Comparison of ENCODE assay signal across 8 cellular contexts in genomic region chrX:154367474-154368308, GRCh38. TPM values are rescaled to one million over a fixed set of nuclear protein-coding genes. Genes with fewer than 3 reads are reported as not detected.
A peak's percentile ranks its signal among the peaks of the same experiment; 100 is the strongest.
DNase-seq lines count a peak whose midpoint lies in the region; ATAC-seq and TF ChIP-seq lines count a peak whose summit lies in the region.

No MANE protein-coding gene starts in this region.

- peak overlapping the region; percentile 90 to 98 (median 95) for H3K27ac Mint-ChIP-seq in CD4-positive, alpha-beta memory T cell

- peaks cover 57% of the 10 kb centered on the region for H3K4me1 ChIP-seq in CD4-positive, alpha-beta memory T cell (ENCODE audit: insufficient read depth, low read length)
- H3K4me1 ChIP-seq in SJSA1 (replicated peaks), result peaks cover 40% of the 10 kb centered on the region
- H3K4me1 ChIP-seq in esophagus muscularis mucosa, result peaks cover 33 to 67% (median 62%) of the 10 kb centered on the region in 4 donors
- H3K4me1 ChIP-seq in psoas muscle, result peaks cover 3% of the 10 kb centered on the region

- H3K4me3 ChIP-seq in CD4-positive, alpha-beta memory T cell (ENCODE audit: low read length in 2 of 2), result peak overlapping the region in 1 of 2 donors; percentile 59
- H3K4me3 ChIP-seq in SJSA1, result peak overlapping the region; percentile 79
- H3K4me3 ChIP-seq in esophagus muscularis mucosa, result peak overlapping the region; percentile 67 to 75 (median 74)
- H3K4me3 ChIP-seq in psoas muscle, result peak overlapping the region; percentile 69

- TF ChIP-seq EP300 in esophagus muscularis mucosa (IDR thresholded peaks at IDR 0.05), result no peak

- H3K27ac ChIP-seq in CD4-positive, alpha-beta memory T cell (ENCODE audit: low read depth, low read length), result peak overlapping the region; percentile 92
- H3K27ac ChIP-seq in SJSA1, result peak overlapping the region; percentile 98
- peak overlapping the region; percentile 96 to 97 (median 97) for H3K27ac ChIP-seq in esophagus muscularis mucosa (replicated peaks in 1 of 4)
- H3K27ac ChIP-seq in psoas muscle, result peak overlapping the region; percentile 71

- CTCF ChIA-PET in CD4-positive, alpha-beta memory T cell (lab: Charles Lee; ENCODE audit: partially characterized antibody), result no interaction called here

- POLR2A ChIA-PET in CD4-positive, alpha-beta memory T cell (lab: Charles Lee; ENCODE audit: partially characterized antibody), result interaction anchor here (1.0 to 10.9 kb wide), 8 partner anchors 11 to 442 kb away, joined by 3 to 245 read pairs (median 13); partner anchors contain the start of genes EMD and RPL10

- peaks cover 13 to 38% of the 10 kb centered on the region in 2 donors for H3K36me3 Mint-ChIP-seq in CD4-positive, alpha-beta memory T cell

- intact Hi-C loops in CD4-positive, alpha-beta memory T cell (cut with micrococcal nuclease), result no loop called here
- intact Hi-C loops in esophagus muscularis mucosa (cut with DNase I) (no loop called here), psoas muscle (cut with DNase I) (no loop called here)

- H3K9me3 ChIP-seq in CD4-positive, alpha-beta memory T cell (ENCODE audit: control insufficient read depth in 1 of 2, low read length in 2 of 2), result no peaks in the 10 kb centered on the region
- H3K9me3 ChIP-seq in SJSA1 (replicated peaks) (no peaks in the 10 kb centered on the region), esophagus muscularis mucosa (no peaks in the 10 kb centered on the region), psoas muscle (no peaks in the 10 kb centered on the region)

- no peak for TF ChIP-seq POLR2A in esophagus muscularis mucosa (IDR thresholded peaks at IDR 0.05; ENCODE audit: low read depth)

- peaks cover 1 to 44% (median 19%) of the 10 kb centered on the region in 4 donors for H3K4me1 Mint-ChIP-seq in CD4-positive, alpha-beta memory T cell

- 78% methylated on average over 5 of the region's 31 CpGs for WGBS in esophagus muscularis mucosa
- WGBS in psoas muscle, 3 donors, result 63 to 85% (median 77%) methylated on average over 9 to 31 of the region's 31 CpGs

- peak overlapping the region; percentile 84 to 96 (median 92) for H3K4me3 Mint-ChIP-seq in CD4-positive, alpha-beta memory T cell

- no peaks in the 10 kb centered on the region for H3K9me3 Mint-ChIP-seq in CD4-positive, alpha-beta memory T cell

- no peak for ATAC-seq in psoas muscle
- no peak for ATAC-seq in HG02759 (IDR thresholded peaks at IDR 0.05; ENCODE audit: unreplicated experiment)
- no peak for ATAC-seq in GM21723 (IDR thresholded peaks at IDR 0.05; ENCODE audit: unreplicated experiment)

- H3K27me3 Mint-ChIP-seq in CD4-positive, alpha-beta memory T cell, result no peaks in the 10 kb centered on the region

- TF ChIP-seq CTCF in esophagus muscularis mucosa (IDR thresholded peaks at IDR 0.05) (no peak), psoas muscle (IDR thresholded peaks at IDR 0.05) (no peak)

- no peak for DNase-seq in CD4-positive, alpha-beta memory T cell
- DNase-seq in SJSA1 (ENCODE audit: low read depth in 1 of 2, low spot score in 2 of 2) (no peak), esophagus muscularis mucosa (ENCODE audit: extremely low spot score) (no peak), psoas muscle (no peak), NCI-H526 treated with DMSO at 0.1 percent for 48 hours (lab: John Stamatoyannopoulos, UW) (no peak), dedifferentiated amniotic fluid mesenchymal stem cell (ENCODE audit: extremely low spot score) (no peak)

- H3K36me3 ChIP-seq in CD4-positive, alpha-beta memory T cell (ENCODE audit: insufficient read depth, low read length), result peaks cover 48% of the 10 kb centered on the region
- H3K36me3 ChIP-seq in SJSA1 (peaks cover 79% of the 10 kb centered on the region), esophagus muscularis mucosa (peaks cover 37 to 70% (median 61%) of the 10 kb centered on the region in 4 donors), psoas muscle (ENCODE audit: insufficient read depth in 1 of 2, low read depth in 1 of 2) (peaks cover 0 to 13% of the 10 kb centered on the region in 2 donors)

- no peaks in the 10 kb centered on the region for H3K27me3 ChIP-seq in CD4-positive, alpha-beta memory T cell (ENCODE audit: insufficient read depth, low read length)
- H3K27me3 ChIP-seq in SJSA1 (replicated peaks) (no peaks in the 10 kb centered on the region), esophagus muscularis mucosa (no peaks in the 10 kb centered on the region), psoas muscle (ENCODE audit: insufficient read depth in 3 of 3, low read length in 2 of 3) (no peaks in the 10 kb centered on the region)

RNA-seq across cellular contexts. Expression of gene FLNA, which starts 6.7 kb away (rescaled TPM):
- total RNA-seq in CD4-positive, alpha-beta memory T cell, result 100 to 1,000 TPM; 839 to 871 TPM
- 100 to 1,000 TPM in 1 of 2 donors, 10 to 100 TPM in 1; 87.4 to 683 TPM for polyA plus RNA-seq in CD4-positive, alpha-beta memory T cell
- total RNA-seq in SJSA1 (2014; rRNA removed; shearing (Covaris generic)), result 918 and 1,686 TPM in 2 replicates
- total RNA-seq in esophagus muscularis mucosa (over 10,000 TPM in 3 of 4 donors, 1,000 to 10,000 TPM in 1; 8,941 to 16,544 (median 12,362) TPM), psoas muscle (10 to 100 TPM; 66.9 to 92.5 (median 76.4) TPM)
- 100 to 1,000 TPM in 1 of 3 donors, 10 to 100 TPM in 2; 45.7 to 106 (median 56.0) TPM for polyA plus RNA-seq in psoas muscle

RNA-seq across cellular contexts. Expression of gene EMD, which starts 11.4 kb away (rescaled TPM):
- total RNA-seq in CD4-positive, alpha-beta memory T cell, result 10 to 100 TPM; 84.3 to 88.7 TPM
- 10 to 100 TPM; 30.3 to 38.2 TPM for polyA plus RNA-seq in CD4-positive, alpha-beta memory T cell
- total RNA-seq in SJSA1 (2014; rRNA removed; shearing (Covaris generic)), result 17.7 and 42.3 TPM in 2 replicates
- total RNA-seq in esophagus muscularis mucosa, result 10 to 100 TPM; 37.0 to 64.7 (median 57.7) TPM
- total RNA-seq in psoas muscle, result 10 to 100 TPM; 61.1 to 78.2 (median 66.5) TPM
- polyA plus RNA-seq in psoas muscle, result 100 to 1,000 TPM in 1 of 3 donors, 10 to 100 TPM in 2; 91.6 to 101 (median 94.9) TPM

RNA-seq across cellular contexts. Expression of gene RPL10, which starts 30.5 kb away (rescaled TPM):
- total RNA-seq in CD4-positive, alpha-beta memory T cell, result 1,000 to 10,000 TPM; 5,157 to 5,386 TPM
- polyA plus RNA-seq in CD4-positive, alpha-beta memory T cell, result 1,000 to 10,000 TPM; 4,018 to 5,740 TPM
- total RNA-seq in SJSA1 (2014; rRNA removed; shearing (Covaris generic)), result 1,843 and 4,201 TPM in 2 replicates
- total RNA-seq in esophagus muscularis mucosa (1,000 to 10,000 TPM; 2,150 to 7,554 (median 4,519) TPM), psoas muscle (1,000 to 10,000 TPM; 1,403 to 2,633 (median 2,325) TPM)
- 1,000 to 10,000 TPM; 4,938 to 5,433 (median 5,248) TPM for polyA plus RNA-seq in psoas muscle

RNA-seq across cellular contexts. Expression of gene DNASE1L1, which starts 41.4 kb away (rescaled TPM):
- total RNA-seq in CD4-positive, alpha-beta memory T cell, result 10 to 100 TPM; 25.3 to 26.3 TPM
- 10 to 100 TPM; 14.0 to 16.2 TPM for polyA plus RNA-seq in CD4-positive, alpha-beta memory T cell
- total RNA-seq in SJSA1 (2014; rRNA removed; shearing (Covaris generic)), result 30.9 and 41.8 TPM in 2 replicates
- total RNA-seq in esophagus muscularis mucosa (10 to 100 TPM; 19.9 to 24.3 (median 22.6) TPM), psoas muscle (100 to 1,000 TPM in 2 of 4 donors, 10 to 100 TPM in 2; 72.6 to 149 (median 111) TPM)
- 10 to 100 TPM; 42.2 to 75.1 (median 71.1) TPM for polyA plus RNA-seq in psoas muscle

RNA-seq across cellular contexts. Expression of gene TAFAZZIN, which starts 43.6 kb away (rescaled TPM):
- 100 to 1,000 TPM; 139 to 141 TPM for total RNA-seq in CD4-positive, alpha-beta memory T cell
- 10 to 100 TPM; 47.3 to 48.2 TPM for polyA plus RNA-seq in CD4-positive, alpha-beta memory T cell
- total RNA-seq in SJSA1 (2014; rRNA removed; shearing (Covaris generic)), result 11.3 and 17.7 TPM in 2 replicates
- 10 to 100 TPM; 18.6 to 43.6 (median 32.5) TPM for total RNA-seq in esophagus muscularis mucosa
- total RNA-seq in psoas muscle, result 10 to 100 TPM; 17.7 to 25.5 (median 23.6) TPM
- 10 to 100 TPM; 19.2 to 21.8 (median 20.7) TPM for polyA plus RNA-seq in psoas muscle
